1 cellular context compared by ENCODE assay signal in genomic region chr10:3395041-3395440, GRCh38.
TF ChIP-seq lines count a peak whose summit lies in the region.

No MANE protein-coding gene starts in this region.

TF ChIP-seq in IMR-90, 13 proteins besides CTCF, POLR2A, EP300 and RAD21 (continued from another document):
- no peak for TF ChIP-seq USF2 (IDR thresholded peaks at IDR 0.05; ENCODE audit: low read depth, low read length)
- no peak for TF ChIP-seq RCOR1 (IDR thresholded peaks at IDR 0.05; ENCODE audit: insufficient replicate concordance, low read length)
- no peak for TF ChIP-seq MAZ (IDR thresholded peaks at IDR 0.05; ENCODE audit: borderline replicate concordance, low read depth, low read length)
- no peak for TF ChIP-seq BHLHE40 (IDR thresholded peaks at IDR 0.05; ENCODE audit: low read depth, low read length)
- no peak for TF ChIP-seq MAFK (IDR thresholded peaks at IDR 0.05; ENCODE audit: low read depth, low read length)
